Comparison of ENCODE assay signal across 1 cellular context in the genomic region with DNA sequence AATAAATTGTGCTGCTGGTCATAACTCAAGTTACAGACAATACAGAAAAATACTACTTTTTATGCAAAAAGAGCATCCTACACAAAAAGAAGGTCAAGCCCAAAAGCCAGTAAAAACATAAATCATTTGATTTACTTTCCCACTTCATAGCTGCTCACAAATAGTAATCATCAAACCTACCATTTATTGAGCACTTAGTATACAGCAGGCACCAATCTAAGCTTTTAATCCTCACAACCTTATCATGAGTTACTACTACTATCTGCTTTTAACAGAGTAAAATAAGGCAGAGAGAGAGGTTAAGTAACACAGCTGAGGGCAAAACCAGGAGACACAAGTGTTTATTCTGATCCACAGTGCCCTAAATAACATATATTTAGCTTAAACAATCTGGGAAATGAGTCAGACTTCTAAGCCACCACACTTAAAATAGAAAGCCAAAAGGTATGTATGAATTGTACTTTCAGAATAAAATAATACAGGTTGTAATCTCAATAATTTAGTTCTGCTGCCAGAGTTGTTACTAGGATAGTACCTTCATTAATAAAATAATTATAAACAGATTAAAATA.
TF ChIP-seq lines count a peak whose summit lies in the region.

No MANE protein-coding gene starts in this region.

TF ChIP-seq in GM23338, 12 proteins besides CTCF, POLR2A, EP300 and RAD21:
- TF ChIP-seq, protein P1, sequence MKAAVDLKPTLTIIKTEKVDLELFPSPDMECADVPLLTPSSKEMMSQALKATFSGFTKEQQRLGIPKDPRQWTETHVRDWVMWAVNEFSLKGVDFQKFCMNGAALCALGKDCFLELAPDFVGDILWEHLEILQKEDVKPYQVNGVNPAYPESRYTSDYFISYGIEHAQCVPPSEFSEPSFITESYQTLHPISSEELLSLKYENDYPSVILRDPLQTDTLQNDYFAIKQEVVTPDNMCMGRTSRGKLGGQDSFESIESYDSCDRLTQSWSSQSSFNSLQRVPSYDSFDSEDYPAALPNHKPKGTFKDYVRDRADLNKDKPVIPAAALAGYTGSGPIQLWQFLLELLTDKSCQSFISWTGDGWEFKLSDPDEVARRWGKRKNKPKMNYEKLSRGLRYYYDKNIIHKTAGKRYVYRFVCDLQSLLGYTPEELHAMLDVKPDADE (IDR thresholded peaks at IDR 0.05), result no peak
- TF ChIP-seq JUNB (IDR thresholded peaks at IDR 0.05; ENCODE audit: unreplicated experiment), result no peak
- TF ChIP-seq, protein P2, sequence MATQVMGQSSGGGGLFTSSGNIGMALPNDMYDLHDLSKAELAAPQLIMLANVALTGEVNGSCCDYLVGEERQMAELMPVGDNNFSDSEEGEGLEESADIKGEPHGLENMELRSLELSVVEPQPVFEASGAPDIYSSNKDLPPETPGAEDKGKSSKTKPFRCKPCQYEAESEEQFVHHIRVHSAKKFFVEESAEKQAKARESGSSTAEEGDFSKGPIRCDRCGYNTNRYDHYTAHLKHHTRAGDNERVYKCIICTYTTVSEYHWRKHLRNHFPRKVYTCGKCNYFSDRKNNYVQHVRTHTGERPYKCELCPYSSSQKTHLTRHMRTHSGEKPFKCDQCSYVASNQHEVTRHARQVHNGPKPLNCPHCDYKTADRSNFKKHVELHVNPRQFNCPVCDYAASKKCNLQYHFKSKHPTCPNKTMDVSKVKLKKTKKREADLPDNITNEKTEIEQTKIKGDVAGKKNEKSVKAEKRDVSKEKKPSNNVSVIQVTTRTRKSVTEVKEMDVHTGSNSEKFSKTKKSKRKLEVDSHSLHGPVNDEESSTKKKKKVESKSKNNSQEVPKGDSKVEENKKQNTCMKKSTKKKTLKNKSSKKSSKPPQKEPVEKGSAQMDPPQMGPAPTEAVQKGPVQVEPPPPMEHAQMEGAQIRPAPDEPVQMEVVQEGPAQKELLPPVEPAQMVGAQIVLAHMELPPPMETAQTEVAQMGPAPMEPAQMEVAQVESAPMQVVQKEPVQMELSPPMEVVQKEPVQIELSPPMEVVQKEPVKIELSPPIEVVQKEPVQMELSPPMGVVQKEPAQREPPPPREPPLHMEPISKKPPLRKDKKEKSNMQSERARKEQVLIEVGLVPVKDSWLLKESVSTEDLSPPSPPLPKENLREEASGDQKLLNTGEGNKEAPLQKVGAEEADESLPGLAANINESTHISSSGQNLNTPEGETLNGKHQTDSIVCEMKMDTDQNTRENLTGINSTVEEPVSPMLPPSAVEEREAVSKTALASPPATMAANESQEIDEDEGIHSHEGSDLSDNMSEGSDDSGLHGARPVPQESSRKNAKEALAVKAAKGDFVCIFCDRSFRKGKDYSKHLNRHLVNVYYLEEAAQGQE (IDR thresholded peaks at IDR 0.05; ENCODE audit: unreplicated experiment), result no peak
- TF ChIP-seq EZH2phosphoT487 (IDR thresholded peaks at IDR 0.05; ENCODE audit: unreplicated experiment), result no peak
- TF ChIP-seq, protein P3, sequence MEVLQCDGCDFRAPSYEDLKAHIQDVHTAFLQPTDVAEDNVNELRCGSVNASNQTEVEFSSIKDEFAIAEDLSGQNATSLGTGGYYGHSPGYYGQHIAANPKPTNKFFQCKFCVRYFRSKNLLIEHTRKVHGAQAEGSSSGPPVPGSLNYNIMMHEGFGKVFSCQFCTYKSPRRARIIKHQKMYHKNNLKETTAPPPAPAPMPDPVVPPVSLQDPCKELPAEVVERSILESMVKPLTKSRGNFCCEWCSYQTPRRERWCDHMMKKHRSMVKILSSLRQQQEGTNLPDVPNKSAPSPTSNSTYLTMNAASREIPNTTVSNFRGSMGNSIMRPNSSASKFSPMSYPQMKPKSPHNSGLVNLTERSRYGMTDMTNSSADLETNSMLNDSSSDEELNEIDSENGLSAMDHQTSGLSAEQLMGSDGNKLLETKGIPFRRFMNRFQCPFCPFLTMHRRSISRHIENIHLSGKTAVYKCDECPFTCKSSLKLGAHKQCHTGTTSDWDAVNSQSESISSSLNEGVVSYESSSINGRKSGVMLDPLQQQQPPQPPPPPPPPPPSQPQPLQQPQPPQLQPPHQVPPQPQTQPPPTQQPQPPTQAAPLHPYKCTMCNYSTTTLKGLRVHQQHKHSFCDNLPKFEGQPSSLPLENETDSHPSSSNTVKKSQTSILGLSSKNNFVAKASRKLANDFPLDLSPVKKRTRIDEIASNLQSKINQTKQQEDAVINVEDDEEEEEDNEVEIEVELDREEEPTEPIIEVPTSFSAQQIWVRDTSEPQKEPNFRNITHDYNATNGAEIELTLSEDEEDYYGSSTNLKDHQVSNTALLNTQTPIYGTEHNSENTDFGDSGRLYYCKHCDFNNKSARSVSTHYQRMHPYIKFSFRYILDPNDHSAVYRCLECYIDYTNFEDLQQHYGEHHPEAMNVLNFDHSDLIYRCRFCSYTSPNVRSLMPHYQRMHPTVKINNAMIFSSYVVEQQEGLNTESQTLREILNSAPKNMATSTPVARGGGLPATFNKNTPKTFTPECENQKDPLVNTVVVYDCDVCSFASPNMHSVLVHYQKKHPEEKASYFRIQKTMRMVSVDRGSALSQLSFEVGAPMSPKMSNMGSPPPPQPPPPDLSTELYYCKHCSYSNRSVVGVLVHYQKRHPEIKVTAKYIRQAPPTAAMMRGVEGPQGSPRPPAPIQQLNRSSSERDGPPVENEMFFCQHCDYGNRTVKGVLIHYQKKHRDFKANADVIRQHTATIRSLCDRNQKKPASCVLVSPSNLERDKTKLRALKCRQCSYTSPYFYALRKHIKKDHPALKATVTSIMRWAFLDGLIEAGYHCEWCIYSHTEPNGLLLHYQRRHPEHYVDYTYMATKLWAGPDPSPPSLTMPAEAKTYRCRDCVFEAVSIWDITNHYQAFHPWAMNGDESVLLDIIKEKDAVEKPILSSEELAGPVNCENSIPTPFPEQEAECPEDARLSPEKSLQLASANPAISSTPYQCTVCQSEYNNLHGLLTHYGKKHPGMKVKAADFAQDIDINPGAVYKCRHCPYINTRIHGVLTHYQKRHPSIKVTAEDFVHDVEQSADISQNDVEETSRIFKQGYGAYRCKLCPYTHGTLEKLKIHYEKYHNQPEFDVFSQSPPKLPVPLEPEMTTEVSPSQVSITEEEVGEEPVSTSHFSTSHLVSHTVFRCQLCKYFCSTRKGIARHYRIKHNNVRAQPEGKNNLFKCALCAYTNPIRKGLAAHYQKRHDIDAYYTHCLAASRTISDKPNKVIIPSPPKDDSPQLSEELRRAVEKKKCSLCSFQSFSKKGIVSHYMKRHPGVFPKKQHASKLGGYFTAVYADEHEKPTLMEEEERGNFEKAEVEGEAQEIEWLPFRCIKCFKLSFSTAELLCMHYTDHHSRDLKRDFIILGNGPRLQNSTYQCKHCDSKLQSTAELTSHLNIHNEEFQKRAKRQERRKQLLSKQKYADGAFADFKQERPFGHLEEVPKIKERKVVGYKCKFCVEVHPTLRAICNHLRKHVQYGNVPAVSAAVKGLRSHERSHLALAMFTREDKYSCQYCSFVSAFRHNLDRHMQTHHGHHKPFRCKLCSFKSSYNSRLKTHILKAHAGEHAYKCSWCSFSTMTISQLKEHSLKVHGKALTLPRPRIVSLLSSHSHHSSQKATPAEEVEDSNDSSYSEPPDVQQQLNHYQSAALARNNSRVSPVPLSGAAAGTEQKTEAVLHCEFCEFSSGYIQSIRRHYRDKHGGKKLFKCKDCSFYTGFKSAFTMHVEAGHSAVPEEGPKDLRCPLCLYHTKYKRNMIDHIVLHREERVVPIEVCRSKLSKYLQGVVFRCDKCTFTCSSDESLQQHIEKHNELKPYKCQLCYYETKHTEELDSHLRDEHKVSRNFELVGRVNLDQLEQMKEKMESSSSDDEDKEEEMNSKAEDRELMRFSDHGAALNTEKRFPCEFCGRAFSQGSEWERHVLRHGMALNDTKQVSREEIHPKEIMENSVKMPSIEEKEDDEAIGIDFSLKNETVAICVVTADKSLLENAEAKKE (CRISPR knock-in tag; IDR thresholded peaks at IDR 0.05), result no peak
- TF ChIP-seq CREB1 (CRISPR knock-in tag; IDR thresholded peaks at IDR 0.05; ENCODE audit: low read depth), result no peak
- TF ChIP-seq EZH2 (IDR thresholded peaks at IDR 0.05; ENCODE audit: low read depth, unreplicated experiment), result no peak
- TF ChIP-seq ZNF331 (CRISPR knock-in tag; IDR thresholded peaks at IDR 0.05; ENCODE audit: low read depth), result no peak
- no peak for TF ChIP-seq STAT1 (IDR thresholded peaks at IDR 0.05; ENCODE audit: unreplicated experiment)
- no peak for TF ChIP-seq POLR2AphosphoS5 (IDR thresholded peaks at IDR 0.05; ENCODE audit: low read depth)
- TF ChIP-seq NANOG (IDR thresholded peaks at IDR 0.05; ENCODE audit: borderline replicate concordance), result no peak
